26 cellular contexts compared by ENCODE assay signal in genomic region chr2:7375901-7376300, GRCh38.
"Had no signal": no experiment of that assay in that cellular context is flagged by ENCODE, and none has a peak within 500 bp of the region (broad histone marks: within the 10 kb centered on the region; RNA-seq: fewer than 3 reads in every experiment).

No MANE protein-coding gene starts in this region.

- DNase-seq: effector CD4-positive, alpha-beta T cell; endodermal cell; foreskin melanocyte; hypothalamus; immature natural killer cell; islet precursor cell; kidney glomerular epithelial cell; left ventricle myocardium superior; lower lobe of right lung; naive thymus-derived CD8-positive, alpha-beta T cell; nephron progenitor cell; nucleus accumbens; ovary; posterior cingulate gyrus; psoas muscle; right cardiac atrium; sigmoid colon; stimulated activated CD4-positive, alpha-beta T cell treated with anti-CD3 and anti-CD28 coated beads, Interleukin-4, amount 100 ng/mL, for 4 hours; stimulated activated naive CD8-positive, alpha-beta T cell treated with anti-CD3 and anti-CD28 coated beads, Interleukin-15, Interleukin-2, amounts not matched to agents 100 U/mL and 50 U/mL, for 24 hours; testis; tibial artery had no signal

- H3K4me3 ChIP-seq: dorsolateral prefrontal cortex, lower lobe of right lung, ovary, psoas muscle, sigmoid colon, testis, tibial artery had no signal

- H3K4me3 Mint-ChIP-seq: endodermal cell; immature natural killer cell; naive thymus-derived CD8-positive, alpha-beta T cell; nephron progenitor cell; stimulated activated memory B cell treated with anti-CD40 and anti-IgM and Interleukin-4, amounts not matched to agents 10 μg/mL and 1 μg/mL and 100 μg/mL, for 72 hours; type B pancreatic cell had no signal

- H3K4me1 ChIP-seq: lower lobe of right lung, psoas muscle, testis had no signal

- H3K9me3 Mint-ChIP-seq: endodermal cell; immature natural killer cell; naive thymus-derived CD8-positive, alpha-beta T cell; nephron progenitor cell; stimulated activated memory B cell treated with anti-CD40 and anti-IgM and Interleukin-4, amounts not matched to agents 10 μg/mL and 1 μg/mL and 100 μg/mL, for 72 hours; type B pancreatic cell had no signal

- H3K36me3 Mint-ChIP-seq: immature natural killer cell; naive thymus-derived CD8-positive, alpha-beta T cell; stimulated activated memory B cell treated with anti-CD40 and anti-IgM and Interleukin-4, amounts not matched to agents 10 μg/mL and 1 μg/mL and 100 μg/mL, for 72 hours; type B pancreatic cell had no signal

- H3K9me3 ChIP-seq: lower lobe of right lung, ovary, psoas muscle, sigmoid colon, testis, tibial artery had no signal

- H3K4me1 Mint-ChIP-seq: endodermal cell; immature natural killer cell; stimulated activated memory B cell treated with anti-CD40 and anti-IgM and Interleukin-4, amounts not matched to agents 10 μg/mL and 1 μg/mL and 100 μg/mL, for 72 hours had no signal

- H3K27ac ChIP-seq: epithelial cell of prostate, lower lobe of right lung, ovary, psoas muscle, sigmoid colon, testis, tibial artery had no signal

- ATAC-seq: esophagus mucosa; left ventricle myocardium superior; lower lobe of right lung; naive thymus-derived CD8-positive, alpha-beta T cell; psoas muscle; right cardiac atrium; stimulated activated memory B cell treated with anti-CD40 and anti-IgM and Interleukin-4, amounts not matched to agents 10 μg/mL and 1 μg/mL and 100 μg/mL, for 72 hours; stimulated activated naive CD8-positive, alpha-beta T cell treated with anti-CD3 and anti-CD28 coated beads, Interleukin-15, Interleukin-2, amounts not matched to agents 100 U/mL and 50 U/mL, for 24 hours had no signal

- H3K27ac Mint-ChIP-seq: endodermal cell; immature natural killer cell; naive thymus-derived CD8-positive, alpha-beta T cell; nephron progenitor cell; stimulated activated memory B cell treated with anti-CD40 and anti-IgM and Interleukin-4, amounts not matched to agents 10 μg/mL and 1 μg/mL and 100 μg/mL, for 72 hours; type B pancreatic cell had no signal

- H3K27me3 ChIP-seq: ovary, sigmoid colon, testis, tibial artery had no signal

- H3K36me3 ChIP-seq: lower lobe of right lung, ovary, sigmoid colon, tibial artery had no signal
